Comparison of ENCODE assay signal across 15 cellular contexts in the genomic region with DNA sequence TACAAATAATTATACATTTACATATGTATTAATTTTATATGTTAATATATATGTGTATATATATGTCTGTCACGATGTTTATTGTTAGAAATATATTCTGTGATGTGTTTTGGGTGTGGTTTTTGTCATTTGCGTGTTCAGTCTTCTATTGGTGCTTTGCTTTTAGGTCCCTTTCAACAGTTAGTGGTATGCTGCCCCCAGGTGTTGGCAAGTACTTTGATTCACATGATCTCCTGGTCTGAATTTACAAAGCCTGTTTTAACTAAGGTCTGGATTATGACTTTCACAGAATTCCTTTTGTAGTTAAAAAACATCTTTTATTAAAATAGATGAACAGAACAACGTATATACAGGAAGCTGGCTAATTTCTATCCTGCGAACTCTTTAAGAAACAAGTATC.
DNase-seq lines count a peak whose midpoint lies in the region; ATAC-seq lines count a peak whose summit lies in the region.
"Had no signal": no experiment of that assay in that cellular context is flagged by ENCODE, and none has a peak within 500 bp of the region (broad histone marks: within the 10 kb centered on the region; RNA-seq: fewer than 3 reads in every experiment).

No MANE protein-coding gene starts in this region.

- no peak for ATAC-seq in esophagus mucosa
- ATAC-seq: activated CD4-positive, alpha-beta T cell treated with anti-CD3 and anti-CD28 coated beads for 36 hours; natural killer cell; Panc1 had no signal

- peak; percentile 2 for DNase-seq in Caki2 (ENCODE audit: low read depth)
- peak; percentile 24 for DNase-seq in Jurkat, Clone E6-1 (ENCODE audit: low read depth, low spot score)
- DNase-seq in RPMI7951 (ENCODE audit: low read depth), result peak; percentile 36
- peak; percentile 50 for DNase-seq in fibroblast of peridontal ligament (ENCODE audit: extremely low read depth)
- DNase-seq in anterior cingulate cortex (lab: John Stamatoyannopoulos, UW), result no peak
- DNase-seq in NK-92 treated with Interleukin-12 subunit alpha and Interleukin-12 subunit beta, amount 100 ng/mL, for 24 hours (lab: John Stamatoyannopoulos, UW), result no peak
- DNase-seq in hippocampal formation (lab: John Stamatoyannopoulos, UW), result no peak
- DNase-seq: activated CD4-positive, alpha-beta T cell treated with anti-CD3 and anti-CD28 coated beads for 36 hours; Calu3; head of caudate nucleus; natural killer cell; stimulated activated CD4-positive, alpha-beta T cell treated with anti-CD3 and anti-CD28 coated beads, Interleukin-2, amount 100 ng/mL, for 24 hours had no signal

- H3K4me3 ChIP-seq in Jurkat, Clone E6-1 (ENCODE audit: low read length), result no peak overlapping the region
- H3K4me3 ChIP-seq: HAP-1 had no signal

- in situ Hi-C loops in Caki2 (cut with HindIII; ENCODE audit: low pct_unique_long_range_greater_than_20kb, low sequenced_read_pairs), result no loop called here

Comparison
In these comparisons a context has a peak if more than half of its experiments do, and no peak if none do; other contexts are left out.
1. DNase-seq: peak in Caki2 (single experiment), Jurkat, Clone E6-1 (single experiment), RPMI7951 (single experiment) and fibroblast of peridontal ligament (single experiment); none in anterior cingulate cortex (0 of 58), NK-92 treated with Interleukin-12 subunit alpha and Interleukin-12 subunit beta, amount 100 ng/mL, for 24 hours (single experiment) and hippocampal formation (0 of 2).